Comparison of ENCODE assay signal across 8 cellular contexts in genomic region chr11:66842896-66843775, GRCh38. TPM values are rescaled to one million over a fixed set of nuclear protein-coding genes. Genes with fewer than 3 reads are reported as not detected.
DNase-seq lines count a peak whose midpoint lies in the region; ATAC-seq, FAIRE-seq and TF ChIP-seq lines count a peak whose summit lies in the region.

Gene RCE1 (plus strand): TSS chr11:66843441. CDS start chr11:66843456, 15 bp downstream.

- peak within 1 kb of the TSS; percentile 87 to 94 (median 87) for H3K4me3 ChIP-seq in keratinocyte (ENCODE audit: control insufficient read depth in 2 of 3, extremely low read depth in 1 of 3, insufficient read depth in 2 of 3, low read depth in 1 of 3, low read length in 3 of 3)

- dilution Hi-C loops in keratinocyte (cut with MboI; ENCODE audit: extremely low pct_ligation_motif_present, low sequenced_read_pairs): no loop called here

- no peak for FAIRE-seq in keratinocyte (lab: Jason Lieb, UNC)

- in situ Hi-C loops in ACHN (cut with HindIII; ENCODE audit: low pct_ligation_motif_present, low pct_unique_long_range_greater_than_20kb, low sequenced_read_pairs): no loop called here

- H2AFZ ChIP-seq in keratinocyte (ENCODE audit: control insufficient read depth, low read length): peak within 1 kb of the TSS; percentile 85

- peak; percentile 76 for ATAC-seq in GM18867 (IDR thresholded peaks at IDR 0.05; ENCODE audit: unreplicated experiment)
- peak; percentile 61 for ATAC-seq in HG03103 (IDR thresholded peaks at IDR 0.05; ENCODE audit: low read depth, unreplicated experiment)

- no peaks in the 10 kb centered on the region for H3K9me1 ChIP-seq in keratinocyte (ENCODE audit: control insufficient read depth, extremely low read depth, insufficient read depth, low read length)

- H3K9ac ChIP-seq in keratinocyte (ENCODE audit: control insufficient read depth, extremely low read depth, insufficient read depth, low read length): peak within 1 kb of the TSS; percentile 99

- H3K27me3 ChIP-seq in keratinocyte (ENCODE audit: control insufficient read depth, extremely low read depth, insufficient read depth, low read length): no peaks in the 10 kb centered on the region

- H3K79me2 ChIP-seq in keratinocyte (ENCODE audit: control insufficient read depth, insufficient read depth, low read length): peaks cover 40% of the 10 kb centered on the region

- H3K4me2 ChIP-seq in keratinocyte (ENCODE audit: control insufficient read depth, extremely low read depth, insufficient read depth, low read depth, low read length): peak within 1 kb of the TSS; percentile 100

- peaks cover 22% of the 10 kb centered on the region for H3K4me1 ChIP-seq in keratinocyte (ENCODE audit: control insufficient read depth, extremely low read depth, insufficient read depth, low read length)

- no peaks in the 10 kb centered on the region for H3K9me3 ChIP-seq in keratinocyte (ENCODE audit: control insufficient read depth, low read depth, low read length)

- H3K27ac ChIP-seq in caudate nucleus (ENCODE audit: low read depth, low read length) (peak within 1 kb of the TSS; percentile 96), keratinocyte (ENCODE audit: control insufficient read depth, insufficient read depth, low read length) (peak within 1 kb of the TSS; percentile 95)

- peaks cover 13 to 49% of the 10 kb centered on the region in 2 experiments for H3K36me3 ChIP-seq in keratinocyte (ENCODE audit: control insufficient read depth in 2 of 2, extremely low read depth in 1 of 2, insufficient read depth in 2 of 2, low read length in 2 of 2)

- peak; percentile 89 for DNase-seq in ACHN
- peak; percentile 91 for DNase-seq in NCI-H2196 (lab: John Stamatoyannopoulos, UW; ENCODE audit: unreplicated experiment)
- DNase-seq in activated CD4-positive, CD25-positive, alpha-beta regulatory T cell (lab: John Stamatoyannopoulos, UW): peak; percentile 82 to 89 (median 86)
- DNase-seq in caudate nucleus (lab: John Stamatoyannopoulos, UW): peak in 60 of 61 donors; percentile 31 to 92 (median 83)
- no peak for DNase-seq in keratinocyte (ENCODE audit: low read depth, low spot score)
- peak; percentile 81 to 86 for DNase-seq in stimulated activated CD4-positive, alpha-beta T cell treated with anti-CD3 and anti-CD28 coated beads, Interleukin-15, amount 100 ng/mL, for 1 hour (ENCODE audit: low read depth in 1 of 2, low spot score in 1 of 2)

- no peaks in the 10 kb centered on the region for H4K20me1 ChIP-seq in keratinocyte (ENCODE audit: control insufficient read depth, extremely low read depth, insufficient read depth, low read length)

- no peak for TF ChIP-seq CTCF in keratinocyte (optimal IDR thresholded peaks at IDR 0.05 in 1 of 3, IDR thresholded peaks at IDR 0.05 in 1 of 3, conservative IDR thresholded peaks at IDR 0.05 in 1 of 3; ENCODE audit: extremely low read depth in 1 of 3, insufficient read depth in 2 of 3, low read length in 3 of 3)

RNA-seq across cellular contexts. Expression of gene RCE1, which starts in this region (rescaled TPM):
- polyA plus RNA-seq in keratinocyte: 11.2 to 15.2 TPM (median 14.0 TPM) in 3 replicates
- 9.7 TPM for polyA plus RNA-seq in keratinocyte (2011; ENCODE audit: low read depth)
- polyA plus RNA-seq in keratinocyte (2011; cell fraction: cytosol; rRNA removed): 11.1 and 13.2 TPM in 2 replicates
- 26.7 and 32.8 TPM in 2 replicates for polyA plus RNA-seq in keratinocyte (2011; cell fraction: nucleus; rRNA removed)
- 16.3 and 24.1 TPM in 2 replicates for polyA plus RNA-seq in keratinocyte (2012; ENCODE audit: low replicate concordance)
- polyA minus RNA-seq in keratinocyte: 10.0 to 18.5 TPM (median 15.1 TPM) in 3 replicates
- 22.1 TPM for polyA minus RNA-seq in keratinocyte (2011; cell fraction: cytosol; rRNA and poly(A)+ RNA removed)
- 15.6 and 17.7 TPM in 2 replicates for polyA minus RNA-seq in keratinocyte (2011; cell fraction: nucleus; rRNA and poly(A)+ RNA removed)
